Comparison of ENCODE assay signal across 27 cellular contexts in genomic region chr19:31745731-31746130, GRCh38.
DNase-seq lines count a peak whose midpoint lies in the region; ATAC-seq, FAIRE-seq and TF ChIP-seq lines count a peak whose summit lies in the region.
"Had no signal": no experiment of that assay in that cellular context is flagged by ENCODE, and none has a peak within 500 bp of the region (broad histone marks: within the 10 kb centered on the region; RNA-seq: fewer than 3 reads in every experiment).

No MANE protein-coding gene starts in this region.

- H3K4me3 ChIP-seq in HepG2 (replicated peaks in 1 of 3; ENCODE audit: insufficient read depth in 1 of 3, low read depth in 2 of 3, low read length in 3 of 3) (no peak overlapping the region), right lobe of liver (no peak overlapping the region), SK-N-MC (no peak overlapping the region), mesenchymal stem cell (ENCODE audit: insufficient read depth in 1 of 2, low read depth in 1 of 2, low read length in 2 of 2) (no peak overlapping the region), thyroid gland (replicated peaks in 1 of 3) (no peak overlapping the region), esophagus muscularis mucosa (no peak overlapping the region)
- H3K4me3 ChIP-seq: BLaER1, GM12878 had no signal

- H3K18ac ChIP-seq in mesenchymal stem cell (ENCODE audit: low read depth in 1 of 2, low read length in 2 of 2): no peak overlapping the region

- no peak overlapping the region for H3K23ac ChIP-seq in mesenchymal stem cell (ENCODE audit: low read length in 2 of 2)

- no peak overlapping the region for H3K14ac ChIP-seq in mesenchymal stem cell (ENCODE audit: low read length in 2 of 2)

- H3K27me3 ChIP-seq in HepG2 (ENCODE audit: control insufficient read depth in 1 of 2, insufficient read depth in 2 of 2, low read length in 2 of 2) (no peaks in the 10 kb centered on the region), right lobe of liver (no peaks in the 10 kb centered on the region), mesenchymal stem cell (ENCODE audit: control insufficient read depth in 1 of 2, insufficient read depth in 1 of 2, low read length in 2 of 2) (no peaks in the 10 kb centered on the region), thyroid gland (no peaks in the 10 kb centered on the region), esophagus muscularis mucosa (no peaks in the 10 kb centered on the region)
- H3K27me3 ChIP-seq: BE2C, BLaER1 had no signal

- TF ChIP-seq POLR2A in HepG2 (IDR thresholded peaks at IDR 0.05; ENCODE audit: insufficient read depth in 1 of 2, low read depth in 2 of 2, low read length in 2 of 2) (no peak), right lobe of liver (IDR thresholded peaks at IDR 0.05) (no peak), thyroid gland (IDR thresholded peaks at IDR 0.05) (no peak), esophagus muscularis mucosa (IDR thresholded peaks at IDR 0.05; ENCODE audit: low read depth) (no peak)

- TF ChIP-seq RAD21 in HepG2 (CRISPR knock-in tag; IDR thresholded peaks at IDR 0.05): no peak

- H3K9ac ChIP-seq in HepG2 (ENCODE audit: insufficient read depth, low read depth, low read length): no peak overlapping the region
- H3K9ac ChIP-seq in SK-N-MC (ENCODE audit: insufficient read length): no peak overlapping the region
- no peak overlapping the region for H3K9ac ChIP-seq in mesenchymal stem cell (ENCODE audit: low read length)
- H3K9ac ChIP-seq: BLaER1 had no signal

- DNase-seq in HepG2 (ENCODE audit: low spot score) (no peak), right lobe of liver (no peak), SK-N-MC (ENCODE audit: low read depth, low spot score) (no peak), mesenchymal stem cell (no peak), thyroid gland (peak; percentile 20 to 32), NCI-H1092 (lab: John Stamatoyannopoulos, UW) (no peak), esophagus muscularis mucosa (ENCODE audit: extremely low spot score) (no peak), NCI-H1105 (lab: John Stamatoyannopoulos, UW) (no peak)
- DNase-seq: ACHN; BE2C; C1 segment of cervical spinal cord; CD4-positive, alpha-beta memory T cell; CD4-positive, CD25-positive, alpha-beta regulatory T cell; CD8-positive, alpha-beta memory T cell; COR-L47; DMS 273 treated with DMSO at 0.1 percent for 48 hours; DMS153; DMS53; DMS79; DND-41; EL; GDM1 had no signal

- TF ChIP-seq EP300 in HepG2 (IDR thresholded peaks at IDR 0.05; ENCODE audit: low read depth in 2 of 2, low read length in 2 of 2) (no peak), HepG2 (CRISPR knock-in tag; IDR thresholded peaks at IDR 0.05; ENCODE audit: borderline replicate concordance) (no peak), esophagus muscularis mucosa (IDR thresholded peaks at IDR 0.05) (no peak)

- intact Hi-C loops in HepG2 (cut with micrococcal nuclease; ENCODE audit: unreplicated experiment): no loop called here
- intact Hi-C loops in right lobe of liver (cut with DNase I): no loop called here
- intact Hi-C loops in thyroid gland (cut with DNase I): no loop called here
- intact Hi-C loops in esophagus muscularis mucosa (cut with DNase I): no loop called here

- H2BK5ac ChIP-seq in mesenchymal stem cell (ENCODE audit: low read depth, low read length, poor library complexity, severe bottlenecking): no peak overlapping the region

- no peak for ATAC-seq in HepG2
- ATAC-seq in right lobe of liver: no peak
- ATAC-seq: GM12878 had no signal

- H3K79me1 ChIP-seq in mesenchymal stem cell (replicated peaks; ENCODE audit: low read length, poor library complexity, severe bottlenecking): no peaks in the 10 kb centered on the region

- 19% methylated on average over 9 of the region's 9 CpGs for WGBS in HepG2 (ENCODE audit: low lambda C conversion rate)
- WGBS in right lobe of liver (ENCODE audit: insufficient coverage, low coverage, low lambda C conversion rate, missing lambda C conversion rate): 61% methylated on average over 8 of the region's 9 CpGs
- 87% methylated on average over 8 of the region's 9 CpGs for WGBS in mesenchymal stem cell
- WGBS in thyroid gland, 2 donors: 27 to 52% methylated on average over 9 of the region's 9 CpGs
- WGBS in esophagus muscularis mucosa: 88% methylated on average over 9 of the region's 9 CpGs

- H2AFZ ChIP-seq in HepG2 (ENCODE audit: low read length): no peak overlapping the region
- H2AFZ ChIP-seq in mesenchymal stem cell (ENCODE audit: low read depth, low read length): no peak overlapping the region

- H4K20me1 ChIP-seq in HepG2 (ENCODE audit: insufficient read depth, low read length): no peaks in the 10 kb centered on the region
- H4K20me1 ChIP-seq: BLaER1 had no signal

- no peak for FAIRE-seq in HepG2 (lab: Jason Lieb, UNC)
- FAIRE-seq: GM12878, GM12892, GM18507 had no signal

- H3K9me3 ChIP-seq in HepG2 (ENCODE audit: low read length): peaks cover 72% of the 10 kb centered on the region
- H3K9me3 ChIP-seq in right lobe of liver: no peaks in the 10 kb centered on the region
- H3K9me3 ChIP-seq in SK-N-MC (ENCODE audit: low read depth, low read length): no peaks in the 10 kb centered on the region
- no peaks in the 10 kb centered on the region for H3K9me3 ChIP-seq in mesenchymal stem cell (ENCODE audit: control insufficient read depth, low read length)
- no peaks in the 10 kb centered on the region for H3K9me3 ChIP-seq in thyroid gland
- no peaks in the 10 kb centered on the region for H3K9me3 ChIP-seq in esophagus muscularis mucosa
- H3K9me3 ChIP-seq: BE2C, BLaER1 had no signal

- peak overlapping the region; percentile 21 for H4K91ac ChIP-seq in mesenchymal stem cell (ENCODE audit: low read length)

- H3K27ac ChIP-seq in HepG2 (ENCODE audit: extremely low read length, insufficient read depth, low read length) (no peak overlapping the region), right lobe of liver (no peak overlapping the region), SK-N-MC (peak overlapping the region; percentile 60; the same call in 1 of the 2 replicates), mesenchymal stem cell (ENCODE audit: low read length, poor library complexity, severe bottlenecking) (no peak overlapping the region), thyroid gland (no peak overlapping the region), esophagus muscularis mucosa (replicated peaks in 1 of 4) (no peak overlapping the region)
- H3K27ac ChIP-seq: 22Rv1, BLaER1 had no signal

- no peaks in the 10 kb centered on the region for H3K36me3 ChIP-seq in HepG2 (replicated peaks in 1 of 2; ENCODE audit: control insufficient read depth in 1 of 2, insufficient read depth in 2 of 2, low read length in 2 of 2)
- H3K36me3 ChIP-seq in right lobe of liver: no peaks in the 10 kb centered on the region
- no peaks in the 10 kb centered on the region for H3K36me3 ChIP-seq in SK-N-MC (ENCODE audit: insufficient read depth, low read length)
- no peaks in the 10 kb centered on the region for H3K36me3 ChIP-seq in mesenchymal stem cell (ENCODE audit: control insufficient read depth in 1 of 2, insufficient read depth in 2 of 2, low read depth in 1 of 2, low read length in 2 of 2)
- no peaks in the 10 kb centered on the region for H3K36me3 ChIP-seq in thyroid gland
- no peaks in the 10 kb centered on the region for H3K36me3 ChIP-seq in esophagus muscularis mucosa
- H3K36me3 ChIP-seq: BE2C, BLaER1 had no signal

- CTCF ChIA-PET in HepG2 (lab: Yijun Ruan, JAX; ENCODE audit: low intra/inter-chr PET ratio, low total read pairs): no interaction called here

- no peak overlapping the region for H4K8ac ChIP-seq in mesenchymal stem cell (ENCODE audit: low read length)

- H2BK120ac ChIP-seq in mesenchymal stem cell (ENCODE audit: low read depth, low read length): no peak overlapping the region

- no peaks in the 10 kb centered on the region for H3K79me2 ChIP-seq in HepG2 (ENCODE audit: insufficient read depth, low read length)

- no peak overlapping the region for H2BK15ac ChIP-seq in mesenchymal stem cell (ENCODE audit: low read depth, poor library complexity, severe bottlenecking)

- TF ChIP-seq CTCF in HepG2 (CRISPR knock-in tag; IDR thresholded peaks at IDR 0.05) (no peak), right lobe of liver (IDR thresholded peaks at IDR 0.05) (no peak), thyroid gland (IDR thresholded peaks at IDR 0.05) (no peak), esophagus muscularis mucosa (IDR thresholded peaks at IDR 0.05) (no peak)

- H3K4me1 ChIP-seq in HepG2 (ENCODE audit: insufficient read depth, low read length): no peaks in the 10 kb centered on the region
- no peaks in the 10 kb centered on the region for H3K4me1 ChIP-seq in right lobe of liver
- H3K4me1 ChIP-seq in mesenchymal stem cell (ENCODE audit: control insufficient read depth, insufficient read depth, low read depth, low read length): no peaks in the 10 kb centered on the region
- no peaks in the 10 kb centered on the region for H3K4me1 ChIP-seq in thyroid gland
- no peaks in the 10 kb centered on the region for H3K4me1 ChIP-seq in esophagus muscularis mucosa
- H3K4me1 ChIP-seq: BE2C, BLaER1 had no signal

- no TSS peak for BruUV-seq in HepG2 (replicated peaks; lab: Mats Ljungman, UMichigan)

- H2AK5ac ChIP-seq in mesenchymal stem cell (ENCODE audit: low read length, severe bottlenecking): no peak overlapping the region

- H3K4me2 ChIP-seq in HepG2 (ENCODE audit: low read depth, low read length) (no peak overlapping the region), mesenchymal stem cell (ENCODE audit: low read length, poor library complexity, severe bottlenecking) (no peak overlapping the region)
- H3K4me2 ChIP-seq: BLaER1 had no signal

- no peak overlapping the region for H2BK12ac ChIP-seq in mesenchymal stem cell (ENCODE audit: low read length in 2 of 2)

- in situ Hi-C loops in HepG2 (cut with HindIII; ENCODE audit: extremely low pct_ligation_motif_present, low pct_unique_long_range_greater_than_20kb): no loop called here

- POLR2A ChIA-PET in HepG2 (lab: Yijun Ruan, JAX): no interaction called here

- no peak overlapping the region for H3K4ac ChIP-seq in mesenchymal stem cell (ENCODE audit: low read depth in 1 of 2, low read length in 2 of 2)

TF ChIP-seq in HepG2, 621 proteins besides CTCF, POLR2A, EP300 and RAD21:
- no peak for TF ChIP-seq ZMAT3 (CRISPR knock-in tag; conservative IDR thresholded peaks at IDR 0.05)
- no peak for TF ChIP-seq MATR3 (CRISPR knock-in tag; IDR thresholded peaks at IDR 0.05)
- peak; percentile 89 for TF ChIP-seq CREB1 (IDR thresholded peaks at IDR 0.05)
- TF ChIP-seq CREB1 (CRISPR knock-in tag; IDR thresholded peaks at IDR 0.05): no peak
- no peak for TF ChIP-seq ZNF615 (CRISPR knock-in tag; IDR thresholded peaks at IDR 0.05; ENCODE audit: borderline replicate concordance)
- TF ChIP-seq ATF7 (IDR thresholded peaks at IDR 0.05): peak; percentile 91
- TF ChIP-seq ATF7 (CRISPR knock-in tag; IDR thresholded peaks at IDR 0.05): no peak

Comparison
In these comparisons a context has a peak if more than half of its experiments do, and no peak if none do; other contexts are left out.
1. DNase-seq: peak in thyroid gland (2 of 2); none in HepG2 (single experiment), right lobe of liver (0 of 3), SK-N-MC (single experiment), mesenchymal stem cell (single experiment), NCI-H1092 (single experiment), esophagus muscularis mucosa (single experiment) and NCI-H1105 (single experiment).